Comparison of ENCODE assay signal across 7 cellular contexts in genomic region chr1:86703696-86704455, GRCh38. TPM values are rescaled to one million over a fixed set of nuclear protein-coding genes. Genes with fewer than 3 reads are reported as not detected.
A peak's percentile ranks its signal among the peaks of the same experiment; 100 is the strongest.
DNase-seq lines count a peak whose midpoint lies in the region; ATAC-seq, FAIRE-seq and TF ChIP-seq lines count a peak whose summit lies in the region.

No MANE protein-coding gene starts in this region.

- H3K9ac ChIP-seq in H9 (ENCODE audit: extremely low read depth, insufficient read length, low read length) = peak overlapping the region; percentile 77

- TF ChIP-seq EP300 in suprapubic skin (IDR thresholded peaks at IDR 0.05) = no peak

- H3K27ac Mint-ChIP-seq in H9 = 0 out of 7 replicates have a peak overlapping the region, but pooled peaks of 1 of the 3 experiments have one; percentile 44
- H3K27ac Mint-ChIP-seq in T-helper 1 cell treated with Interleukin-12 subunit alpha and Interleukin-12 subunit beta and Interleukin-4 antibody, amounts not matched to agents 30 μg/mL and 1 μg/mL, for 36 hours = peak overlapping the region; percentile 96

- H3K9me3 Mint-ChIP-seq in H9 = no peaks in the 10 kb centered on the region
- H3K9me3 Mint-ChIP-seq in T-helper 1 cell treated with Interleukin-12 subunit alpha and Interleukin-12 subunit beta and Interleukin-4 antibody, amounts not matched to agents 30 μg/mL and 1 μg/mL, for 36 hours = no peaks in the 10 kb centered on the region

- H3K4me3 ChIP-seq in MG63 = peak overlapping the region; percentile 68
- H3K4me3 ChIP-seq in dorsolateral prefrontal cortex = peak overlapping the region; percentile 66 to 98 (median 90)
- peak overlapping the region; percentile 54 for H3K4me3 ChIP-seq in lung
- peak overlapping the region; percentile 90 for H3K4me3 ChIP-seq in suprapubic skin

- H3K23ac ChIP-seq in H9 (ENCODE audit: insufficient read length, low read depth, low read length) = no peak overlapping the region

- H3K36me3 Mint-ChIP-seq in H9 (ENCODE audit: insufficient read depth in 1 of 3, low read depth in 3 of 3) = peaks cover 4 to 7% (median 4%) of the 10 kb centered on the region in 3 experiments; a peak in 6 of 7 replicates
- peaks cover 13% of the 10 kb centered on the region for H3K36me3 Mint-ChIP-seq in T-helper 1 cell treated with Interleukin-12 subunit alpha and Interleukin-12 subunit beta and Interleukin-4 antibody, amounts not matched to agents 30 μg/mL and 1 μg/mL, for 36 hours (ENCODE audit: low read depth)

- TF ChIP-seq POLR2A in GM12892 (IDR thresholded peaks at IDR 0.05; ENCODE audit: low read depth, low read length) (no peak), suprapubic skin (IDR thresholded peaks at IDR 0.05) (no peak)

- H2AK5ac ChIP-seq in H9 (ENCODE audit: insufficient read length, low read length) = no peak overlapping the region

- H3T11ph ChIP-seq in H9 (ENCODE audit: low read length) = peak overlapping the region; percentile 55

- H3K27ac ChIP-seq in H9 (ENCODE audit: insufficient read length, low read depth, low read length) (peak overlapping the region; percentile 8), dorsolateral prefrontal cortex (peak overlapping the region; percentile 87 to 99 (median 98)), lung (ENCODE audit: low read depth in 1 of 2, low read length in 1 of 2) (peak overlapping the region; percentile 98 to 99), suprapubic skin (peak overlapping the region; percentile 99)

- peaks cover 23 to 28% of the 10 kb centered on the region in 2 experiments for H3K4me1 Mint-ChIP-seq in H9
- peaks cover 29% of the 10 kb centered on the region for H3K4me1 Mint-ChIP-seq in T-helper 1 cell treated with Interleukin-12 subunit alpha and Interleukin-12 subunit beta and Interleukin-4 antibody, amounts not matched to agents 30 μg/mL and 1 μg/mL, for 36 hours (ENCODE audit: low read depth)

- peak overlapping the region; percentile 95 for H3K4me2 ChIP-seq in H9 (ENCODE audit: insufficient read depth, insufficient read length, low read length)

- H3K4me3 Mint-ChIP-seq in H9 = peak overlapping the region; percentile 90 to 94
- H3K4me3 Mint-ChIP-seq in T-helper 1 cell treated with Interleukin-12 subunit alpha and Interleukin-12 subunit beta and Interleukin-4 antibody, amounts not matched to agents 30 μg/mL and 1 μg/mL, for 36 hours = peak overlapping the region; percentile 86

- no peak overlapping the region for H2BK20ac ChIP-seq in H9 (ENCODE audit: low read depth, low read length, poor library complexity, severe bottlenecking)

- H4K8ac ChIP-seq in H9 (replicated peaks; ENCODE audit: insufficient read length, low read depth, low read length) = no peak overlapping the region

- H2BK12ac ChIP-seq in H9 (ENCODE audit: insufficient read length, low read depth, low read length) = no peak overlapping the region

- H3K79me2 ChIP-seq in H9 (ENCODE audit: insufficient read depth, low read length) = peaks cover 3% of the 10 kb centered on the region; the same call in 1 of the 2 replicates

- H2BK5ac ChIP-seq in H9 (ENCODE audit: insufficient read length, low read length) = peak overlapping the region; percentile 36

- H2BK120ac ChIP-seq in H9 (ENCODE audit: low read depth, low read length, poor library complexity, severe bottlenecking) = no peak overlapping the region

- no peak overlapping the region for H3K56ac ChIP-seq in H9 (ENCODE audit: insufficient read length, low read depth, low read length)

- H4K5ac ChIP-seq in H9 (ENCODE audit: insufficient read length, low read depth, low read length) = peak overlapping the region; percentile 3

- no CpG with 5 or more reads among the region's 34 CpGs for WGBS in H9 (ENCODE audit: extremely low coverage, insufficient read length, low lambda C conversion rate)
- WGBS in lung, 2 donors = 2 to 5% methylated on average over 34 of the region's 34 CpGs
- WGBS in suprapubic skin = 13% methylated on average over 15 of the region's 34 CpGs

- peaks cover 12% of the 10 kb centered on the region for H3K23me2 ChIP-seq in H9 (ENCODE audit: insufficient read length, low read depth, low read length, poor library complexity, severe bottlenecking)

- peak overlapping the region; percentile 84 for H3K18ac ChIP-seq in H9 (ENCODE audit: insufficient read length, low read depth, low read length)

- no peaks in the 10 kb centered on the region; the same call in 1 of the 2 replicates for H3K36me3 ChIP-seq in MG63
- H3K36me3 ChIP-seq in lung (ENCODE audit: control insufficient read depth in 2 of 2, insufficient read depth in 2 of 2, low read length in 2 of 2) = no peaks in the 10 kb centered on the region
- H3K36me3 ChIP-seq in suprapubic skin = no peaks in the 10 kb centered on the region

- peaks cover 3% of the 10 kb centered on the region; the same call in 1 of the 2 replicates for H3K27me3 Mint-ChIP-seq in H9 (ENCODE audit: low read depth)
- no peaks in the 10 kb centered on the region for H3K27me3 Mint-ChIP-seq in T-helper 1 cell treated with Interleukin-12 subunit alpha and Interleukin-12 subunit beta and Interleukin-4 antibody, amounts not matched to agents 30 μg/mL and 1 μg/mL, for 36 hours (ENCODE audit: low read depth)

- peak; percentile 41 for ATAC-seq in lung (ENCODE audit: insufficient read depth, low FRiP score)

- FAIRE-seq in GM12892 (lab: Jason Lieb, UNC) = peak; percentile 75

- intact Hi-C loops in dorsolateral prefrontal cortex (cut with DNase I) = loop anchor here (10.0 kb wide), 5 partner anchors 189 to 381 kb away; partner anchors contain the start of genes HS2ST1 (in 2 of the 2), ODF2L (in 2 of the 2) and SELENOF (in 2 of the 2)

- no peaks in the 10 kb centered on the region for H4K20me1 ChIP-seq in H9 (ENCODE audit: control insufficient read depth, insufficient read depth, insufficient read length)

- H3K9me3 ChIP-seq in H9 (ENCODE audit: control insufficient read depth, low read depth, low read length) (no peaks in the 10 kb centered on the region), MG63 (no peaks in the 10 kb centered on the region), lung (ENCODE audit: control insufficient read depth in 2 of 2, insufficient read depth in 1 of 2, low read length in 1 of 2) (no peaks in the 10 kb centered on the region), suprapubic skin (no peaks in the 10 kb centered on the region)

- H2BK15ac ChIP-seq in H9 (ENCODE audit: low read depth, low read length) = no peak overlapping the region

- no peak overlapping the region for H4K91ac ChIP-seq in H9 (ENCODE audit: insufficient read length, low read depth, low read length)

- H2AFZ ChIP-seq in H9 (ENCODE audit: low read length) = peak overlapping the region; percentile 96

- no peaks in the 10 kb centered on the region for H3K79me1 ChIP-seq in H9 (ENCODE audit: insufficient read depth, low read depth, low read length, poor library complexity, severe bottlenecking)

- peaks cover 8% of the 10 kb centered on the region; the same call in 1 of the 2 replicates for H3K4me1 ChIP-seq in H9 (ENCODE audit: insufficient read depth, low read length)
- peaks cover 3 to 9% of the 10 kb centered on the region in 2 donors for H3K4me1 ChIP-seq in lung (ENCODE audit: control insufficient read depth in 2 of 2, insufficient read depth in 2 of 2, low read length in 2 of 2)
- H3K4me1 ChIP-seq in suprapubic skin = peaks cover 44% of the 10 kb centered on the region

- TF ChIP-seq CTCF in H9 (conservative IDR thresholded peaks at IDR 0.05) (no peak), dorsolateral prefrontal cortex (IDR thresholded peaks at IDR 0.05 in 54 of 56, conservative IDR thresholded peaks at IDR 0.05 in 2 of 56; ENCODE audit: low read depth in 1 of 56, partially characterized antibody in 56 of 56) (no peak), lung (IDR thresholded peaks at IDR 0.05; ENCODE audit: control extremely low read depth, extremely low read depth) (no peak), suprapubic skin (IDR thresholded peaks at IDR 0.05) (no peak)

- H3K27me3 ChIP-seq in H9 (ENCODE audit: insufficient read depth, low read length) = no peaks in the 10 kb centered on the region
- H3K27me3 ChIP-seq in MG63 = no peaks in the 10 kb centered on the region
- H3K27me3 ChIP-seq in dorsolateral prefrontal cortex = no peaks in the 10 kb centered on the region
- no peaks in the 10 kb centered on the region for H3K27me3 ChIP-seq in lung (ENCODE audit: control insufficient read depth, insufficient read depth)
- no peaks in the 10 kb centered on the region for H3K27me3 ChIP-seq in suprapubic skin

- DNase-seq in GM12892 (ENCODE audit: insufficient read length) (no peak), H9 (peak; percentile 57), MG63 (no peak), dorsolateral prefrontal cortex (peak in 5 of 10 donors; percentile 46 to 63 (median 55)), lung (ENCODE audit: low spot score) (peak; percentile 38), suprapubic skin (ENCODE audit: low spot score in 2 of 2) (peak in 1 of 2 donors; percentile 66)

- H3K4ac ChIP-seq in H9 (ENCODE audit: low read depth, low read length) = no peak overlapping the region

- peak overlapping the region; percentile 85 for H3K14ac ChIP-seq in H9 (ENCODE audit: insufficient read depth, low read length)

RNA-seq across cellular contexts. Expression of gene SH3GLB1, which starts 0.5 kb away (rescaled TPM):
- polyA plus RNA-seq in GM12892 (2012; ENCODE audit: missing spikeins) = 44.3 TPM
- total RNA-seq in H9 (2021) (36.6 and 37.4 TPM in 2 replicates), dorsolateral prefrontal cortex (10 to 100 TPM; 46.5 to 81.9 (median 58.6) TPM), lung (10 to 100 TPM; 71.4 to 81.0 TPM), suprapubic skin (10 to 100 TPM; 41.4 to 65.3 (median 52.4) TPM)
- 24.1 and 25.1 TPM in 2 replicates for total RNA-seq in MG63 (2014; rRNA removed; shearing (Covaris generic); ENCODE audit: low replicate concordance)
- polyA plus RNA-seq in lung = 10 to 100 TPM; 26.9 to 67.5 TPM

Comparison
In these comparisons a context has a peak if more than half of its experiments do, and no peak if none do; other contexts are left out.
1. DNase-seq: peak in H9 (single experiment) and lung (single experiment); none in GM12892 (single experiment) and MG63 (single experiment).
2. H3K27ac ChIP-seq: peak in every context shown above with its lines; median percentile 99 in suprapubic skin; 98 in lung; 98 in dorsolateral prefrontal cortex; 8 in H9.
3. Peak in every context shown above with its lines, with median percentiles within 50 percentile points of each other: H3K4me3 ChIP-seq.